Comparison of ENCODE assay signal across 17 cellular contexts in genomic region chr3:114714237-114714636, GRCh38.
DNase-seq lines count a peak whose midpoint lies in the region; ATAC-seq, FAIRE-seq and TF ChIP-seq lines count a peak whose summit lies in the region.
"Had no signal": no experiment of that assay in that cellular context is flagged by ENCODE, and none has a peak within 500 bp of the region (broad histone marks: within the 10 kb centered on the region; RNA-seq: fewer than 3 reads in every experiment).

No MANE protein-coding gene starts in this region.

- intact Hi-C loops in heart right ventricle (cut with DNase I) (no loop called here), sciatic nerve (cut with DNase I) (no loop called here), esophagus muscularis mucosa (cut with DNase I) (no loop called here)

- no peaks in the 10 kb centered on the region for H3K27me3 ChIP-seq in heart right ventricle
- H3K27me3 ChIP-seq in right atrium auricular region, result no peaks in the 10 kb centered on the region
- H3K27me3 ChIP-seq in esophagus muscularis mucosa, result no peaks in the 10 kb centered on the region
- H3K27me3 ChIP-seq: left lung, SJCRH30 had no signal

- no peaks in the 10 kb centered on the region for H3K9me3 ChIP-seq in heart right ventricle
- H3K9me3 ChIP-seq in right atrium auricular region, result no peaks in the 10 kb centered on the region
- no peaks in the 10 kb centered on the region for H3K9me3 ChIP-seq in esophagus muscularis mucosa
- H3K9me3 ChIP-seq: left lung, SJCRH30 had no signal

- no peak for FAIRE-seq in GM12891 (lab: Jason Lieb, UNC)
- FAIRE-seq: K562 had no signal

- H3K4me3 ChIP-seq in heart right ventricle (no peak overlapping the region), right atrium auricular region (no peak overlapping the region), esophagus muscularis mucosa (no peak overlapping the region)
- H3K4me3 ChIP-seq: K562, left lung, SJCRH30 had no signal

- H3K4me1 ChIP-seq in heart right ventricle (peaks cover 0 to 60% (median 14%) of the 10 kb centered on the region in 9 donors), right atrium auricular region (peaks cover 0 to 8% of the 10 kb centered on the region in 2 donors), esophagus muscularis mucosa (peaks cover 0 to 15% (median 5%) of the 10 kb centered on the region in 4 donors)
- H3K4me1 ChIP-seq: SJCRH30 had no signal

- TF ChIP-seq CTCF in heart right ventricle (IDR thresholded peaks at IDR 0.05) (no peak), right atrium auricular region (IDR thresholded peaks at IDR 0.05) (no peak), esophagus muscularis mucosa (IDR thresholded peaks at IDR 0.05) (no peak)

- ATAC-seq in heart right ventricle (peak in 7 of 8 donors; percentile 14 to 73 (median 32)), sciatic nerve (peak; percentile 33)
- ATAC-seq: activated CD8-positive, alpha-beta memory T cell treated with anti-CD3 and anti-CD28 coated beads, Interleukin-2, amount 10 ng/mL, durations not matched to agents 7 days and 5 days; K562; left lung; T-helper 17 cell had no signal

- H3K27ac ChIP-seq in heart right ventricle (peak overlapping the region in 7 of 10 donors; percentile 4 to 57 (median 32)), right atrium auricular region (peak overlapping the region in 1 of 2 donors; percentile 46), esophagus muscularis mucosa (replicated peaks in 1 of 4) (no peak overlapping the region)
- H3K27ac ChIP-seq: HL-60, left lung, SJCRH30 had no signal

- no peak for TF ChIP-seq EP300 in esophagus muscularis mucosa (IDR thresholded peaks at IDR 0.05)

- DNase-seq in heart right ventricle (no peak), right atrium auricular region (ENCODE audit: low spot score) (no peak), NCI-H2081 treated with DMSO at 0.1 percent for 48 hours (lab: John Stamatoyannopoulos, UW) (peak; percentile 76), dermis microvascular lymphatic vessel endothelial cell (ENCODE audit: low read depth in 2 of 2) (peak; percentile 36 to 55), sciatic nerve (ENCODE audit: low spot score) (no peak), esophagus muscularis mucosa (ENCODE audit: extremely low spot score) (no peak), GM12891 (ENCODE audit: insufficient read length, low spot score) (no peak), AG08395 (ENCODE audit: low spot score) (no peak)
- DNase-seq: activated CD4-positive, CD25-positive, alpha-beta regulatory T cell treated with anti-CD3 and anti-CD28 coated beads, Interleukin-2, amount 50 U/mL, for 72 hours; activated CD8-positive, alpha-beta memory T cell treated with anti-CD3 and anti-CD28 coated beads, Interleukin-2, amount 10 ng/mL, durations not matched to agents 7 days and 5 days; left lung; OCI-M1; SJCRH30; stimulated activated CD4-positive, alpha-beta T cell treated with anti-CD3 and anti-CD28 coated beads, Interleukin-4, amount 100 ng/mL, for 1 hour; T-helper 17 cell had no signal

- WGBS in heart right ventricle, 2 donors, result 67 to 73% methylated on average over 2 of the region's 2 CpGs
- WGBS in esophagus muscularis mucosa, result 77% methylated on average over 2 of the region's 2 CpGs

- H3K36me3 ChIP-seq in heart right ventricle, result no peaks in the 10 kb centered on the region
- no peaks in the 10 kb centered on the region for H3K36me3 ChIP-seq in right atrium auricular region
- no peaks in the 10 kb centered on the region for H3K36me3 ChIP-seq in esophagus muscularis mucosa
- H3K36me3 ChIP-seq: left lung, SJCRH30 had no signal

- TF ChIP-seq POLR2A in esophagus muscularis mucosa (IDR thresholded peaks at IDR 0.05; ENCODE audit: low read depth), result no peak
- no peak for TF ChIP-seq POLR2A in GM12891 (IDR thresholded peaks at IDR 0.05; ENCODE audit: low read depth, low read length)

TF ChIP-seq in GM12891, 5 proteins besides CTCF, POLR2A, EP300 and RAD21:
- TF ChIP-seq POLR2AphosphoS5 (IDR thresholded peaks at IDR 0.05; ENCODE audit: low read depth, low read length), result no peak
- no peak for TF ChIP-seq TAF1 (IDR thresholded peaks at IDR 0.05; ENCODE audit: low read depth, low read length)
- no peak for TF ChIP-seq SPI1 (IDR thresholded peaks at IDR 0.05; ENCODE audit: low read depth, low read length)
- no peak for TF ChIP-seq PAX5 (IDR thresholded peaks at IDR 0.05; ENCODE audit: insufficient read depth, low read length, severe bottlenecking)
- TF ChIP-seq POU2F2 (IDR thresholded peaks at IDR 0.05; ENCODE audit: low read depth, low read length), result no peak

Comparison
In these comparisons a context has a peak if more than half of its experiments do, and no peak if none do; other contexts are left out.
1. DNase-seq: peak in NCI-H2081 treated with DMSO at 0.1 percent for 48 hours (single experiment) and dermis microvascular lymphatic vessel endothelial cell (2 of 2); none in heart right ventricle (0 of 2), right atrium auricular region (single experiment), sciatic nerve (single experiment), esophagus muscularis mucosa (single experiment), GM12891 (single experiment) and AG08395 (single experiment).
2. H3K27ac ChIP-seq: peak in heart right ventricle (7 of 10); none in esophagus muscularis mucosa (0 of 4).